In the genomic region with DNA sequence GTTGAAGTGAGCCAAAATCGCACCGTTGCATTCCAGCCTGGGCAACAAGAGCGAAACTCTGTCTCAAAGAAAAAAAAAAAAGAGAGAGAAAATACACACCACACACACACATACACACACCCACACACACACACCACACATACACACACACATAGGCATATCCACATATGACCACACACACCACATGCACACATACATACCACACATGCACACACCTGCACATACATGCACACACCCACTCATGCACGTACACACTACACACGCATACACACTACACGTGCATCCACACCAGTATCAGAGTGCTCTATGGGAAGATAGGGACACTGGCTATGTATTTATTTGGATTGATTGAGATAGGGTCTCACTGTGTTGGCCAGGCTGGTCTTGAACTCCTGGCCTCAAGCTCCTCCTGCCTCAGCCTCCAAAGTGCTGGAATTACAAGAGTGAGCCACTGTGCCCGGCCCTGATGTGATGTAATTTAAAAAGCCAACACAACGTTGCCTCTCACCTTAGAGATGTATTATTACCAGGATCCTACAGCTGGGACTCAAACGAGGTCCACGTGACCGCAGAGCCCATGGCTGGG, we compare ENCODE assay signal across 31 cellular contexts.
"Had no signal": no experiment of that assay in that cellular context is flagged by ENCODE, and none has a peak within 500 bp of the region (broad histone marks: within the 10 kb centered on the region; RNA-seq: fewer than 3 reads in every experiment).

No MANE protein-coding gene starts in this region.

- H3K4me1 ChIP-seq: heart right ventricle, left lung, psoas muscle, spleen, testis, tibial artery, upper lobe of right lung, vagina had no signal

- H3K4me3 ChIP-seq: coronary artery, esophagus muscularis mucosa, heart right ventricle, left lung, ovary, psoas muscle, skin epidermis, spleen, testis, tibial artery, upper lobe of right lung, vagina had no signal

- H3K36me3 ChIP-seq: esophagus muscularis mucosa, heart right ventricle, left lung, ovary, tibial artery, upper lobe of right lung, vagina had no signal

- H3K9me3 ChIP-seq: esophagus muscularis mucosa, left lung, ovary, psoas muscle, testis, tibial artery, upper lobe of right lung, vagina had no signal

- DNase-seq: dermis blood vessel endothelial cell; effector memory CD4-positive, alpha-beta T cell; foreskin melanocyte; glutamatergic neuron; heart right ventricle; hippocampal formation; left cardiac atrium; mesendoderm; midbrain; naive thymus-derived CD8-positive, alpha-beta T cell; nephron progenitor cell; nucleus accumbens; ovary; posterior cingulate gyrus; psoas muscle; right cardiac atrium; spleen; stimulated activated CD4-positive, alpha-beta T cell treated with anti-CD3 and anti-CD28 coated beads, Interleukin-4, amount 100 ng/mL, for 4 hours; stimulated activated naive CD8-positive, alpha-beta T cell treated with anti-CD3 and anti-CD28 coated beads, Interleukin-15, Interleukin-2, amounts not matched to agents 100 U/mL and 50 U/mL, for 24 hours; substantia nigra; testis; tibial artery; upper lobe of right lung had no signal

- FAIRE-seq: endothelial cell of umbilical vein, islet of Langerhans had no signal

- H3K27me3 ChIP-seq: esophagus muscularis mucosa, heart right ventricle, left lung, ovary, spleen, testis, upper lobe of right lung, vagina had no signal

- ATAC-seq: heart right ventricle; left cardiac atrium; left lung; naive thymus-derived CD8-positive, alpha-beta T cell; psoas muscle; right cardiac atrium; stimulated activated memory B cell treated with anti-CD40 and anti-IgM and Interleukin-4, amounts not matched to agents 10 μg/mL and 1 μg/mL and 100 μg/mL, for 72 hours; stimulated activated naive CD8-positive, alpha-beta T cell treated with anti-CD3 and anti-CD28 coated beads, Interleukin-15, Interleukin-2, amounts not matched to agents 100 U/mL and 50 U/mL, for 24 hours; upper lobe of right lung had no signal

- H3K27ac ChIP-seq: coronary artery, esophagus muscularis mucosa, heart right ventricle, left lung, ovary, psoas muscle, skin epidermis, spleen, testis, tibial artery, upper lobe of right lung, vagina had no signal
